ENCODE assay signal across 3 cellular contexts in the genomic region with DNA sequence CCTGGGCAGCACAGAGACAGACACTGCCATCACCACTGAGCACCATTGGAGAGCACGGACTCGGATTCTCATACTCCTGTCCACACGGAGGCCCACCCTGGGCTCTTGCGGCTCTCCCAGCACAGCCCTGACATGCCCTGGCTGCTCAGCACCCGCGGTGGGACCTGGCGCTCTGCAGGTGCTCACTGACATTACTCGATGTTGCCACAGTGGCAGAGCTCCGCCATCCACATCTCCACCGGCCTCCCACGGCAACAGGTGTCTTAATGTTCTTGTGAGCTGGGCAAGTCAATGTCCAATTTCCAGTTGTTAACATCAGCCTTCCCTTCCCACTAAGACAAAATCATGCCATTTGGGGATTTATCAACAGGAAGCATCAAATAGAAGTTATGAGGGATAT. TPM values are rescaled to one million over a fixed set of nuclear protein-coding genes. Genes with fewer than 3 reads are reported as not detected.
"Had no signal": no experiment of that assay in that cellular context is flagged by ENCODE, and none has a peak within 500 bp of the region (broad histone marks: within the 10 kb centered on the region; RNA-seq: fewer than 3 reads in every experiment).

No MANE protein-coding gene starts in this region.

RNA-seq across cellular contexts. Expression of a gene that starts 44.8 kb away (rescaled TPM):
- total RNA-seq: LHCN-M2, M059J had no signal

RNA-seq across cellular contexts. Expression of a gene that starts 45.0 kb away (rescaled TPM):
- total RNA-seq: LHCN-M2, M059J, NCI-H460 had no signal
